8 cellular contexts compared by ENCODE assay signal in the genomic region with DNA sequence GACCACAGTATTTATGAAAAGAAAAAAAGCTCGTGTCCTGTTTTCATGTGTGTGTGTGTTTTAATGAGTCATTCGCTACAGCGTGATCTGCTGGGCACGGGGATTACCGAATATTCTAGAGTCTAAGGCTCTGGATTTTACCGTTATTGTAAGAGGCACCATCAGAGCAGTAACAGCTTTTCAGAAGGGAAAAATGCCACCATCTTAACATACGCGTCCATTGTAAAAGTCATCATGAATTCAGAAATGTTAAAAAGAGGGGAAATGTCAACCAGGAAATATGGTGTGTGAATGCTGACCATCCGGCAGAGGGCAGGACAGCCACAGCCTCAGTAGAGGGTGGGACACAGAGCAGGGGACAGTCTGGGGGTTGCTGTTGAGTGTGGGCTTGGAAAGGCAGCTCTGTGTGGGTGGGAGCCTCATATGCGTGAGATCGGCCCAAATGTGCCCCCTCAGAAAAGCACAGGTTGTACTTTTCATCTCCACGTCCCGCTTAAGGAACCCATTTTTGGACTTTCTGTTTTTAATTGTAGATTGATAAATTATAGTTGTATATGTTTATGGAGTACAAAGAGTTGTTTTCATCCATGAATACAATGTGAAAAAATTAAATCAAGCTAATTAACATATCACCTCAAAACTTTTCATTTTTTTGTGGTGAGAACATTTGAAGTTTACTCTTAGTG.
DNase-seq lines count a peak whose midpoint lies in the region; ATAC-seq and TF ChIP-seq lines count a peak whose summit lies in the region.

No MANE protein-coding gene starts in this region.

- no peaks in the 10 kb centered on the region for H4K20me1 ChIP-seq in IMR-90 (ENCODE audit: insufficient read depth, low read length)

- H3K36me3 ChIP-seq in IMR-90 (ENCODE audit: control insufficient read depth, insufficient read depth, low read length) (no peaks in the 10 kb centered on the region), left lung (no peaks in the 10 kb centered on the region)

- dilution Hi-C loops in IMR-90 (cut with HindIII; ENCODE audit: low sequenced_read_pairs, unreplicated experiment), result no loop called here

- DNase-seq in AG20443 (ENCODE audit: low spot score) (peak; percentile 29), IMR-90 (peak; percentile 53), astrocyte of the cerebellum (ENCODE audit: low read depth) (no peak), left lung (no peak), GOT3 (lab: John Stamatoyannopoulos, UW) (no peak)
- DNase-seq in activated naive CD4-positive, alpha-beta T cell treated with Interleukin-2 at 50 U/mL for 16 hours, result no peak

- H3K56ac ChIP-seq in IMR-90 (ENCODE audit: extremely low read depth, insufficient read depth, low read length), result no peak overlapping the region

- peak overlapping the region; percentile 86 for H3K4ac ChIP-seq in IMR-90 (ENCODE audit: low read depth, low read length)

- peak; percentile 84 for TF ChIP-seq RAD21 in IMR-90 (IDR thresholded peaks at IDR 0.05; ENCODE audit: low read length)

- peak overlapping the region in 1 of 2 experiments; percentile 73; a peak in 2 of 4 replicates for H4K8ac ChIP-seq in IMR-90 (ENCODE audit: low read depth in 2 of 2, low read length in 2 of 2)

- peaks cover 9% of the 10 kb centered on the region for H3K9me1 ChIP-seq in IMR-90 (ENCODE audit: insufficient read depth, low read length)

- peak overlapping the region; percentile 29; the same call in 1 of the 3 replicates for H2BK15ac ChIP-seq in IMR-90 (ENCODE audit: low read depth, low read length)

- H3K27me3 ChIP-seq in IMR-90 (ENCODE audit: control insufficient read depth, insufficient read depth, low read length), result no peaks in the 10 kb centered on the region
- no peaks in the 10 kb centered on the region for H3K27me3 ChIP-seq in left lung

- H3K9me3 ChIP-seq in IMR-90 (ENCODE audit: control insufficient read depth, insufficient read depth, low read length) (no peaks in the 10 kb centered on the region), left lung (no peaks in the 10 kb centered on the region)

- H4K91ac ChIP-seq in IMR-90 (ENCODE audit: insufficient read depth, low read depth, low read length), result no peak overlapping the region

- H3K4me3 ChIP-seq in IMR-90 (ENCODE audit: insufficient read depth, low read depth, low read length) (no peak overlapping the region), astrocyte of the cerebellum (ENCODE audit: low read depth, low read length) (no peak overlapping the region), left lung (no peak overlapping the region)

- peak overlapping the region; percentile 23 for H3K27ac ChIP-seq in IMR-90 (ENCODE audit: insufficient read depth, low read length)
- peak overlapping the region in 1 of 2 donors; percentile 23 for H3K27ac ChIP-seq in left lung

- POLR2A ChIA-PET in IMR-90 (lab: Charles Lee; ENCODE audit: unreplicated experiment), result no interaction called here

- TF ChIP-seq CTCF in IMR-90 (conservative IDR thresholded peaks at IDR 0.05; ENCODE audit: low read depth, low read length) (peak; percentile 75), astrocyte of the cerebellum (IDR thresholded peaks at IDR 0.05; ENCODE audit: low read depth, low read length, missing control alignments) (peak; percentile 63), left lung (IDR thresholded peaks at IDR 0.05) (peak in 1 of 2 donors; percentile 31)

- CTCF ChIA-PET in IMR-90 (lab: Yijun Ruan, JAX), result interaction anchor here (0.6 to 2.0 kb wide), 17 partner anchors 9 to 335 kb away, joined by 3 to 15 read pairs (median 3); no protein-coding TSS in a partner anchor

- peak overlapping the region; percentile 74 for H2AFZ ChIP-seq in IMR-90 (replicated peaks; ENCODE audit: low read length, poor library complexity)

- peak overlapping the region; percentile 74; the same call in 1 of the 2 replicates for H3K14ac ChIP-seq in IMR-90 (replicated peaks; ENCODE audit: low read depth, low read length)

- no peak overlapping the region for H2BK5ac ChIP-seq in IMR-90 (ENCODE audit: low read depth, low read length, poor library complexity, severe bottlenecking)

- no TSS peak for BruUV-seq in IMR-90 (replicated peaks; lab: Mats Ljungman, UMichigan)

- peaks cover 4% of the 10 kb centered on the region; the same call in 1 of the 2 replicates for H3K4me1 ChIP-seq in IMR-90 (ENCODE audit: control insufficient read depth, insufficient read depth, low read length)
- H3K4me1 ChIP-seq in left lung, result peaks cover 0 to 5% of the 10 kb centered on the region in 2 donors

- peak overlapping the region; percentile 53 for H2AK9ac ChIP-seq in IMR-90 (replicated peaks; ENCODE audit: low read depth, low read length, poor library complexity)

- 68% methylated on average over 3 of the region's 13 CpGs; no CpG with 5 or more reads in 1 of the 2 experiments for WGBS in IMR-90 (ENCODE audit: extremely low coverage in 2 of 2, insufficient read length in 1 of 2), 2 experiments

- ATAC-seq in IMR-90 (ENCODE audit: low read depth), result peak; percentile 78
- ATAC-seq in left lung, result peak; percentile 70
- no peak for ATAC-seq in HG02885 (IDR thresholded peaks at IDR 0.05; ENCODE audit: poor library complexity, unreplicated experiment)
- no peak for ATAC-seq in GM18505 (IDR thresholded peaks at IDR 0.05; ENCODE audit: unreplicated experiment)

- TF ChIP-seq POLR2A in IMR-90 (IDR thresholded peaks at IDR 0.05; ENCODE audit: low read depth, low read length) (0 out of 2 replicates have a peak, but pooled peaks have one; percentile 26), GM18505 (IDR thresholded peaks at IDR 0.05; ENCODE audit: borderline replicate concordance, extremely low read depth, insufficient read depth, insufficient read length) (no peak)

- intact Hi-C loops in IMR-90 (cut with micrococcal nuclease) (loop anchor here (1.0 kb wide), 3 partner anchors 197 to 335 kb away; no protein-coding TSS in a partner anchor), left lung (cut with DNase I) (no loop called here)

- peak overlapping the region; percentile 76; the same call in 1 of the 2 replicates for H2AK5ac ChIP-seq in IMR-90 (ENCODE audit: low read depth, low read length)

- in situ Hi-C loops in IMR-90 (cut with MboI; ENCODE audit: low sequenced_read_pairs), result no loop called here
- in situ Hi-C loops in astrocyte of the cerebellum (cut with HindIII; ENCODE audit: low sequenced_read_pairs), result no loop called here

- no peak overlapping the region; the same call in 1 of the 2 replicates for H3K4me2 ChIP-seq in IMR-90 (ENCODE audit: low read depth, low read length)

- no peak overlapping the region for H3K9ac ChIP-seq in IMR-90 (ENCODE audit: low read depth, low read length)

- H3K79me1 ChIP-seq in IMR-90 (ENCODE audit: low read depth in 1 of 2, low read length in 2 of 2), result no peaks in the 10 kb centered on the region

- peak overlapping the region; percentile 58; the same call in 1 of the 2 replicates for H3K23ac ChIP-seq in IMR-90 (ENCODE audit: low read depth, low read length)

- H2BK20ac ChIP-seq in IMR-90 (ENCODE audit: low read depth, low read length), result peak overlapping the region; percentile 89

- peak overlapping the region; percentile 39 for H3K18ac ChIP-seq in IMR-90 (ENCODE audit: low read depth, low read length)

- H4K5ac ChIP-seq in IMR-90 (ENCODE audit: low read depth, low read length), result peak overlapping the region; percentile 36; the same call in 1 of the 2 replicates

- peak overlapping the region; percentile 88 for H2BK120ac ChIP-seq in IMR-90 (ENCODE audit: low read depth, low read length)

TF ChIP-seq in IMR-90, 13 proteins besides CTCF, POLR2A, EP300 and RAD21:
- TF ChIP-seq RCOR1 (IDR thresholded peaks at IDR 0.05; ENCODE audit: insufficient replicate concordance, low read length), result no peak
- TF ChIP-seq ELK1 (IDR thresholded peaks at IDR 0.05; ENCODE audit: borderline replicate concordance, low read depth, low read length), result no peak
- TF ChIP-seq SMC3 (IDR thresholded peaks at IDR 0.05; ENCODE audit: low read depth, low read length), result peak; percentile 74
- peak; percentile 34; the same call in 1 of the 2 replicates for TF ChIP-seq FOS (IDR thresholded peaks at IDR 0.05; ENCODE audit: low read depth, low read length)
- peak; percentile 36; the same call in 1 of the 2 replicates for TF ChIP-seq BHLHE40 (IDR thresholded peaks at IDR 0.05; ENCODE audit: low read depth, low read length)

Comparison
In these comparisons a context has a peak if more than half of its experiments do, and no peak if none do; other contexts are left out.
1. DNase-seq: peak in AG20443 (single experiment) and IMR-90 (single experiment); none in astrocyte of the cerebellum (single experiment), left lung (0 of 2), GOT3 (single experiment) and activated naive CD4-positive, alpha-beta T cell treated with Interleukin-2 at 50 U/mL for 16 hours (single experiment).
2. ATAC-seq: peak in IMR-90 (single experiment) and left lung (single experiment); none in HG02885 (single experiment) and GM18505 (single experiment).